In genomic region chr7:27142562-27143021, GRCh38 we compare ENCODE assay signal across 7 cellular contexts. TPM values are rescaled to one million over a fixed set of nuclear protein-coding genes. Genes with fewer than 3 reads are reported as not detected.
DNase-seq lines count a peak whose midpoint lies in the region; ATAC-seq and TF ChIP-seq lines count a peak whose summit lies in the region.
"Had no signal": no experiment of that assay in that cellular context is flagged by ENCODE, and none has a peak within 500 bp of the region (broad histone marks: within the 10 kb centered on the region; RNA-seq: fewer than 3 reads in every experiment).

No MANE protein-coding gene starts in this region.

- POLR2A ChIA-PET in A673 (lab: Charles Lee; ENCODE audit: low non-redundant PET): no interaction called here
- POLR2A ChIA-PET in activated CD4-positive, alpha-beta memory T cell treated with anti-CD3 and anti-CD28 coated beads for 36 hours (lab: Charles Lee): no interaction called here

- DNase-seq in RKO (ENCODE audit: low spot score) (peak; percentile 34), foreskin keratinocyte (peak in 1 of 2 donors; percentile 21), A673 (ENCODE audit: low spot score) (no peak)
- DNase-seq in activated CD4-positive, alpha-beta memory T cell treated with anti-CD3 and anti-CD28 coated beads for 36 hours: no peak
- DNase-seq: activated T-cell treated with anti-CD3 and anti-CD28 coated beads for 4 hours had no signal

- H3K27me3 Mint-ChIP-seq in activated CD4-positive, alpha-beta memory T cell treated with anti-CD3 and anti-CD28 coated beads for 36 hours: peaks cover 39% of the 10 kb centered on the region

- no peaks in the 10 kb centered on the region for H3K9me3 Mint-ChIP-seq in activated CD4-positive, alpha-beta memory T cell treated with anti-CD3 and anti-CD28 coated beads for 36 hours

- H3K4me3 ChIP-seq in skin epidermis (peak overlapping the region; percentile 15 to 60 (median 36)), A673 (ENCODE audit: low read depth, low read length, poor library complexity, severe bottlenecking) (no peak overlapping the region)

- no peak overlapping the region for H3K4me3 Mint-ChIP-seq in activated CD4-positive, alpha-beta memory T cell treated with anti-CD3 and anti-CD28 coated beads for 36 hours

- no peaks in the 10 kb centered on the region for H3K4me1 ChIP-seq in foreskin keratinocyte
- peaks cover 13% of the 10 kb centered on the region for H3K4me1 ChIP-seq in A673 (ENCODE audit: insufficient read depth, low read length, poor library complexity, severe bottlenecking)

- TF ChIP-seq CTCF in foreskin keratinocyte (conservative IDR thresholded peaks at IDR 0.05) (no peak), A673 (conservative IDR thresholded peaks at IDR 0.05; ENCODE audit: low read depth, low read length) (no peak)

- H3K27ac ChIP-seq in foreskin keratinocyte: peak overlapping the region; percentile 15
- H3K27ac ChIP-seq in skin epidermis: peak overlapping the region in 13 of 21 experiments; percentile 0 to 85 (median 62)
- no peak overlapping the region for H3K27ac ChIP-seq in A673 (ENCODE audit: low read depth, low read length, poor library complexity, severe bottlenecking)

- CTCF ChIA-PET in A673 (lab: Charles Lee): no interaction called here
- CTCF ChIA-PET in activated CD4-positive, alpha-beta memory T cell treated with anti-CD3 and anti-CD28 coated beads for 36 hours (lab: Charles Lee): interaction anchor here (0.9 kb wide), 1 partner anchor 53 kb away, joined by 3 read pairs; no protein-coding TSS in a partner anchor

- H3K36me3 Mint-ChIP-seq in activated CD4-positive, alpha-beta memory T cell treated with anti-CD3 and anti-CD28 coated beads for 36 hours: no peaks in the 10 kb centered on the region

- ATAC-seq in foreskin keratinocyte (no peak), GM18907 (IDR thresholded peaks at IDR 0.05; ENCODE audit: unreplicated experiment) (no peak)

- BruUV-seq in A673 (replicated peaks; lab: Mats Ljungman, UMichigan): no TSS peak

- H3K27me3 ChIP-seq in foreskin keratinocyte (no peaks in the 10 kb centered on the region), A673 (replicated peaks; ENCODE audit: insufficient read depth, low read depth, low read length, poor library complexity) (peaks cover 100% of the 10 kb centered on the region)

- no peak overlapping the region for H3K27ac Mint-ChIP-seq in activated CD4-positive, alpha-beta memory T cell treated with anti-CD3 and anti-CD28 coated beads for 36 hours

- H3K9me3 ChIP-seq in A673 (ENCODE audit: low read depth, low read length, poor library complexity, severe bottlenecking): no peaks in the 10 kb centered on the region

- no peaks in the 10 kb centered on the region for H3K36me3 ChIP-seq in A673 (ENCODE audit: insufficient read depth, low read length, poor library complexity, severe bottlenecking)

- no peaks in the 10 kb centered on the region for H3K4me1 Mint-ChIP-seq in activated CD4-positive, alpha-beta memory T cell treated with anti-CD3 and anti-CD28 coated beads for 36 hours (ENCODE audit: low read depth)

- intact Hi-C loops in A673 (cut with micrococcal nuclease; ENCODE audit: unreplicated experiment): loop anchor here (5.0 kb wide), 1 partner anchor 1270 kb away; no protein-coding TSS in a partner anchor
- intact Hi-C loops in activated CD4-positive, alpha-beta memory T cell treated with anti-CD3 and anti-CD28 coated beads for 36 hours (cut with micrococcal nuclease): no loop called here

RNA-seq across cellular contexts. Expression of gene HOXA5, which starts 0.9 kb away (rescaled TPM):
- 3.8 and 4.3 TPM in 2 replicates for total RNA-seq in foreskin keratinocyte
- 2.4 and 3.0 TPM in 2 replicates for polyA plus RNA-seq in foreskin keratinocyte
- total RNA-seq in A673 (2021): not detected in 2 replicates
- not detected for total RNA-seq in activated CD4-positive, alpha-beta memory T cell treated with anti-CD3 and anti-CD28 coated beads for 36 hours

RNA-seq across cellular contexts. Expression of gene HOXA6, which starts 5.0 kb away (rescaled TPM):
- total RNA-seq in foreskin keratinocyte (2.6 and 3.4 TPM in 2 replicates), A673 (2021) (not detected in 2 replicates)
- 0.31 and 0.40 TPM in 2 replicates for polyA plus RNA-seq in foreskin keratinocyte
- total RNA-seq in activated CD4-positive, alpha-beta memory T cell treated with anti-CD3 and anti-CD28 coated beads for 36 hours: not detected

RNA-seq across cellular contexts. Expression of gene HOXA3, which starts 9.8 kb away (rescaled TPM):
- total RNA-seq in foreskin keratinocyte (1.2 and 2.1 TPM in 2 replicates), A673 (2021) (not detected in 2 replicates)
- 1.0 and 1.4 TPM in 2 replicates for polyA plus RNA-seq in foreskin keratinocyte
- total RNA-seq in activated CD4-positive, alpha-beta memory T cell treated with anti-CD3 and anti-CD28 coated beads for 36 hours: not detected

RNA-seq across cellular contexts. Expression of gene HOXA4, which starts 12.0 kb away (rescaled TPM):
- total RNA-seq in foreskin keratinocyte: 0.82 and 1.6 TPM in 2 replicates
- 1.3 and 2.3 TPM in 2 replicates for polyA plus RNA-seq in foreskin keratinocyte
- total RNA-seq in A673 (2021): not detected in 2 replicates
- not detected for total RNA-seq in activated CD4-positive, alpha-beta memory T cell treated with anti-CD3 and anti-CD28 coated beads for 36 hours

RNA-seq across cellular contexts. Expression of gene HOXA7, which starts 13.9 kb away (rescaled TPM):
- total RNA-seq in foreskin keratinocyte: 13.1 and 13.3 TPM in 2 replicates
- 14.5 and 15.6 TPM in 2 replicates for polyA plus RNA-seq in foreskin keratinocyte
- total RNA-seq in A673 (2021): 0.56 and 1.5 TPM in 2 replicates
- total RNA-seq in activated CD4-positive, alpha-beta memory T cell treated with anti-CD3 and anti-CD28 coated beads for 36 hours: not detected
